1 cellular context compared by ENCODE assay signal in the genomic region with DNA sequence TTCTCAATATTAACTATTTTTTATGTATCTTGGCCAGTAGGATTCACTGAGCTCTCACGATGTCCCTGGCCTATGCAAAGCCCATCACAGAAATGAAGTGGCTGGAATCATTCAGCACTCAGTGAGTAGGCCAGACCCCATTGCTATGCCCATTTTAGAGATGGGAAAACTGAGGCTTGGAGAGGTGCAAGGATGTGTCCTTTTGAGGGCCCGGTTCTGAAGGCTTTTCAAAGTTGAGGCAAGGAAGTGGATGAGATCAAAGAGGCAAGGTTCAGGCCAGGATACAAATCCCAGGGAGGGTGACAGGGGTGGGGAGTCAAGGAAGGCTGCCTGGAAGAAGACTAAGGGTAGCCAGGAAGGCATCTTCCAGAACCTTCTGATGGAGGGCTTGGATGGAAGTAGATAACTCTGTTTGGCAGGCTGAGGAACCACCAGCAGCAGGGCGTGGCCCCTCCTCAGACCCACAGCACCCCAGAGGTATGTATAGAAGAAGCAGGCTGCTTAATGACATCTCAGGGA.
TF ChIP-seq lines count a peak whose summit lies in the region.

No MANE protein-coding gene starts in this region.

TF ChIP-seq in K562, 482 proteins besides CTCF, POLR2A, EP300 and RAD21 (continued from another document and continues in another):
- TF ChIP-seq, protein P1, sequence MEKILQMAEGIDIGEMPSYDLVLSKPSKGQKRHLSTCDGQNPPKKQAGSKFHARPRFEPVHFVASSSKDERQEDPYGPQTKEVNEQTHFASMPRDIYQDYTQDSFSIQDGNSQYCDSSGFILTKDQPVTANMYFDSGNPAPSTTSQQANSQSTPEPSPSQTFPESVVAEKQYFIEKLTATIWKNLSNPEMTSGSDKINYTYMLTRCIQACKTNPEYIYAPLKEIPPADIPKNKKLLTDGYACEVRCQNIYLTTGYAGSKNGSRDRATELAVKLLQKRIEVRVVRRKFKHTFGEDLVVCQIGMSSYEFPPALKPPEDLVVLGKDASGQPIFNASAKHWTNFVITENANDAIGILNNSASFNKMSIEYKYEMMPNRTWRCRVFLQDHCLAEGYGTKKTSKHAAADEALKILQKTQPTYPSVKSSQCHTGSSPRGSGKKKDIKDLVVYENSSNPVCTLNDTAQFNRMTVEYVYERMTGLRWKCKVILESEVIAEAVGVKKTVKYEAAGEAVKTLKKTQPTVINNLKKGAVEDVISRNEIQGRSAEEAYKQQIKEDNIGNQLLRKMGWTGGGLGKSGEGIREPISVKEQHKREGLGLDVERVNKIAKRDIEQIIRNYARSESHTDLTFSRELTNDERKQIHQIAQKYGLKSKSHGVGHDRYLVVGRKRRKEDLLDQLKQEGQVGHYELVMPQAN (IDR thresholded peaks at IDR 0.05; ENCODE audit: borderline replicate concordance), result peak; percentile 49; the same call in 1 of the 2 replicates
- TF ChIP-seq, protein P2, sequence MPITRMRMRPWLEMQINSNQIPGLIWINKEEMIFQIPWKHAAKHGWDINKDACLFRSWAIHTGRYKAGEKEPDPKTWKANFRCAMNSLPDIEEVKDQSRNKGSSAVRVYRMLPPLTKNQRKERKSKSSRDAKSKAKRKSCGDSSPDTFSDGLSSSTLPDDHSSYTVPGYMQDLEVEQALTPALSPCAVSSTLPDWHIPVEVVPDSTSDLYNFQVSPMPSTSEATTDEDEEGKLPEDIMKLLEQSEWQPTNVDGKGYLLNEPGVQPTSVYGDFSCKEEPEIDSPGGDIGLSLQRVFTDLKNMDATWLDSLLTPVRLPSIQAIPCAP (CRISPR knock-in tag; IDR thresholded peaks at IDR 0.05; ENCODE audit: borderline replicate concordance), result no peak
- TF ChIP-seq SMARCE1 (IDR thresholded peaks at IDR 0.05) (no peak), TRIM24 (IDR thresholded peaks at IDR 0.05) (no peak), ZFPM2 (CRISPR knock-in tag; IDR thresholded peaks at IDR 0.05) (no peak), TSC22D4 (tag; IDR thresholded peaks at IDR 0.05) (no peak), GABPA (tag; conservative IDR thresholded peaks at IDR 0.05; ENCODE audit: low read depth) (no peak), DIDO1 (tag; IDR thresholded peaks at IDR 0.05; ENCODE audit: low read depth) (no peak), NFIX (CRISPR knock-in tag; IDR thresholded peaks at IDR 0.05; ENCODE audit: low read depth) (no peak), LCOR (CRISPR knock-in tag; IDR thresholded peaks at IDR 0.05) (no peak), ZFP30 (CRISPR knock-in tag; IDR thresholded peaks at IDR 0.05; ENCODE audit: borderline replicate concordance) (no peak), TRIM28 (IDR thresholded peaks at IDR 0.05) (peak; percentile 25; the same call in 1 of the 2 replicates), NCOA6 (IDR thresholded peaks at IDR 0.05) (no peak), ZBED1 (IDR thresholded peaks at IDR 0.05) (no peak), GABPB2 (CRISPR knock-in tag; conservative IDR thresholded peaks at IDR 0.05) (no peak), PHF20 (IDR thresholded peaks at IDR 0.05; ENCODE audit: partially characterized antibody) (peak; percentile 92), ZNF561 (CRISPR knock-in tag; conservative IDR thresholded peaks at IDR 0.05) (no peak), MIER1 (IDR thresholded peaks at IDR 0.05; ENCODE audit: low read depth) (peak; percentile 28; the same call in 1 of the 2 replicates), SETDB1 (IDR thresholded peaks at IDR 0.05; ENCODE audit: low read length) (no peak), ELF4 (CRISPR knock-in tag; IDR thresholded peaks at IDR 0.05) (no peak), ZNF830 (CRISPR knock-in tag; IDR thresholded peaks at IDR 0.05) (no peak), HDGF (IDR thresholded peaks at IDR 0.05) (peak; percentile 97), CHD4 (IDR thresholded peaks at IDR 0.05; ENCODE audit: insufficient read depth, insufficient replicate concordance, low read depth, low read length, poor library complexity, severe bottlenecking) (peak; percentile 99), ZNF717 (CRISPR knock-in tag; IDR thresholded peaks at IDR 0.05) (no peak), SRSF1 (IDR thresholded peaks at IDR 0.05; ENCODE audit: low read depth, low read length) (no peak), ATF1 (CRISPR knock-in tag; IDR thresholded peaks at IDR 0.05) (no peak), ATF1 (tag; IDR thresholded peaks at IDR 0.05) (no peak), JUNB (CRISPR knock-in tag; conservative IDR thresholded peaks at IDR 0.05) (no peak)
- TF ChIP-seq, protein P3, sequence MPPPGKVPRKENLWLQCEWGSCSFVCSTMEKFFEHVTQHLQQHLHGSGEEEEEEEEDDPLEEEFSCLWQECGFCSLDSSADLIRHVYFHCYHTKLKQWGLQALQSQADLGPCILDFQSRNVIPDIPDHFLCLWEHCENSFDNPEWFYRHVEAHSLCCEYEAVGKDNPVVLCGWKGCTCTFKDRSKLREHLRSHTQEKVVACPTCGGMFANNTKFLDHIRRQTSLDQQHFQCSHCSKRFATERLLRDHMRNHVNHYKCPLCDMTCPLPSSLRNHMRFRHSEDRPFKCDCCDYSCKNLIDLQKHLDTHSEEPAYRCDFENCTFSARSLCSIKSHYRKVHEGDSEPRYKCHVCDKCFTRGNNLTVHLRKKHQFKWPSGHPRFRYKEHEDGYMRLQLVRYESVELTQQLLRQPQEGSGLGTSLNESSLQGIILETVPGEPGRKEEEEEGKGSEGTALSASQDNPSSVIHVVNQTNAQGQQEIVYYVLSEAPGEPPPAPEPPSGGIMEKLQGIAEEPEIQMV (tag; conservative IDR thresholded peaks at IDR 0.05; ENCODE audit: low read depth), result no peak
- TF ChIP-seq, protein P4, sequence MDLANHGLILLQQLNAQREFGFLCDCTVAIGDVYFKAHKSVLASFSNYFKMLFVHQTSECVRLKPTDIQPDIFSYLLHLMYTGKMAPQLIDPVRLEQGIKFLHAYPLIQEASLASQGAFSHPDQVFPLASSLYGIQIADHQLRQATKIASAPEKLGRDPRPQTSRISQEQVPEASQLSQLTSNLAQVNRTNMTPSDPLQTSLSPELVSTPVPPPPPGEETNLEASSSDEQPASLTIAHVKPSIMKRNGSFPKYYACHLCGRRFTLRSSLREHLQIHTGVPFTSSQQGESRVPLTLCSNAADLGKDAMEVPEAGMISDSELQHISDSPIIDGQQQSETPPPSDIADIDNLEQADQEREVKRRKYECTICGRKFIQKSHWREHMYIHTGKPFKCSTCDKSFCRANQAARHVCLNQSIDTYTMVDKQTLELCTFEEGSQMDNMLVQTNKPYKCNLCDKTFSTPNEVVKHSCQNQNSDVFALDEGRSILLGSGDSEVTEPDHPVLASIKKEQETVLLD (IDR thresholded peaks at IDR 0.05), result no peak
- TF ChIP-seq, protein P5, sequence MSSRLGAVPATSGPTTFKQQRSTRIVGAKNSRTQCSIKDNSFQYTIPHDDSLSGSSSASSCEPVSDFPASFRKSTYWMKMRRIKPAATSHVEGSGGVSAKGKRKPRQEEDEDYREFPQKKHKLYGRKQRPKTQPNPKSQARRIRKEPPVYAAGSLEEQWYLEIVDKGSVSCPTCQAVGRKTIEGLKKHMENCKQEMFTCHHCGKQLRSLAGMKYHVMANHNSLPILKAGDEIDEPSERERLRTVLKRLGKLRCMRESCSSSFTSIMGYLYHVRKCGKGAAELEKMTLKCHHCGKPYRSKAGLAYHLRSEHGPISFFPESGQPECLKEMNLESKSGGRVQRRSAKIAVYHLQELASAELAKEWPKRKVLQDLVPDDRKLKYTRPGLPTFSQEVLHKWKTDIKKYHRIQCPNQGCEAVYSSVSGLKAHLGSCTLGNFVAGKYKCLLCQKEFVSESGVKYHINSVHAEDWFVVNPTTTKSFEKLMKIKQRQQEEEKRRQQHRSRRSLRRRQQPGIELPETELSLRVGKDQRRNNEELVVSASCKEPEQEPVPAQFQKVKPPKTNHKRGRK (tag; IDR thresholded peaks at IDR 0.05), result no peak
- TF ChIP-seq, protein P6, sequence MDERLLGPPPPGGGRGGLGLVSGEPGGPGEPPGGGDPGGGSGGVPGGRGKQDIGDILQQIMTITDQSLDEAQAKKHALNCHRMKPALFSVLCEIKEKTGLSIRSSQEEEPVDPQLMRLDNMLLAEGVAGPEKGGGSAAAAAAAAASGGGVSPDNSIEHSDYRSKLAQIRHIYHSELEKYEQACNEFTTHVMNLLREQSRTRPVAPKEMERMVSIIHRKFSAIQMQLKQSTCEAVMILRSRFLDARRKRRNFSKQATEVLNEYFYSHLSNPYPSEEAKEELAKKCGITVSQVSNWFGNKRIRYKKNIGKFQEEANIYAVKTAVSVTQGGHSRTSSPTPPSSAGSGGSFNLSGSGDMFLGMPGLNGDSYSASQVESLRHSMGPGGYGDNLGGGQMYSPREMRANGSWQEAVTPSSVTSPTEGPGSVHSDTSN (CRISPR knock-in tag; IDR thresholded peaks at IDR 0.05; ENCODE audit: low read depth), result no peak
- TF ChIP-seq, protein P6 (tag; conservative IDR thresholded peaks at IDR 0.05; ENCODE audit: low read depth), result no peak
- TF ChIP-seq, protein P7, sequence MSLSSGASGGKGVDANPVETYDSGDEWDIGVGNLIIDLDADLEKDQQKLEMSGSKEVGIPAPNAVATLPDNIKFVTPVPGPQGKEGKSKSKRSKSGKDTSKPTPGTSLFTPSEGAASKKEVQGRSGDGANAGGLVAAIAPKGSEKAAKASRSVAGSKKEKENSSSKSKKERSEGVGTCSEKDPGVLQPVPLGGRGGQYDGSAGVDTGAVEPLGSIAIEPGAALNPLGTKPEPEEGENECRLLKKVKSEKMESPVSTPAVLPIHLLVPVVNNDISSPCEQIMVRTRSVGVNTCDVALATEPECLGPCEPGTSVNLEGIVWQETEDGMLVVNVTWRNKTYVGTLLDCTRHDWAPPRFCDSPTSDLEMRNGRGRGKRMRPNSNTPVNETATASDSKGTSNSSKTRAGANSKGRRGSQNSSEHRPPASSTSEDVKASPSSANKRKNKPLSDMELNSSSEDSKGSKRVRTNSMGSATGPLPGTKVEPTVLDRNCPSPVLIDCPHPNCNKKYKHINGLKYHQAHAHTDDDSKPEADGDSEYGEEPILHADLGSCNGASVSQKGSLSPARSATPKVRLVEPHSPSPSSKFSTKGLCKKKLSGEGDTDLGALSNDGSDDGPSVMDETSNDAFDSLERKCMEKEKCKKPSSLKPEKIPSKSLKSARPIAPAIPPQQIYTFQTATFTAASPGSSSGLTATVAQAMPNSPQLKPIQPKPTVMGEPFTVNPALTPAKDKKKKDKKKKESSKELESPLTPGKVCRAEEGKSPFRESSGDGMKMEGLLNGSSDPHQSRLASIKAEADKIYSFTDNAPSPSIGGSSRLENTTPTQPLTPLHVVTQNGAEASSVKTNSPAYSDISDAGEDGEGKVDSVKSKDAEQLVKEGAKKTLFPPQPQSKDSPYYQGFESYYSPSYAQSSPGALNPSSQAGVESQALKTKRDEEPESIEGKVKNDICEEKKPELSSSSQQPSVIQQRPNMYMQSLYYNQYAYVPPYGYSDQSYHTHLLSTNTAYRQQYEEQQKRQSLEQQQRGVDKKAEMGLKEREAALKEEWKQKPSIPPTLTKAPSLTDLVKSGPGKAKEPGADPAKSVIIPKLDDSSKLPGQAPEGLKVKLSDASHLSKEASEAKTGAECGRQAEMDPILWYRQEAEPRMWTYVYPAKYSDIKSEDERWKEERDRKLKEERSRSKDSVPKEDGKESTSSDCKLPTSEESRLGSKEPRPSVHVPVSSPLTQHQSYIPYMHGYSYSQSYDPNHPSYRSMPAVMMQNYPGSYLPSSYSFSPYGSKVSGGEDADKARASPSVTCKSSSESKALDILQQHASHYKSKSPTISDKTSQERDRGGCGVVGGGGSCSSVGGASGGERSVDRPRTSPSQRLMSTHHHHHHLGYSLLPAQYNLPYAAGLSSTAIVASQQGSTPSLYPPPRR (CRISPR knock-in tag; IDR thresholded peaks at IDR 0.05; ENCODE audit: borderline replicate concordance), result no peak
- TF ChIP-seq, protein P8, sequence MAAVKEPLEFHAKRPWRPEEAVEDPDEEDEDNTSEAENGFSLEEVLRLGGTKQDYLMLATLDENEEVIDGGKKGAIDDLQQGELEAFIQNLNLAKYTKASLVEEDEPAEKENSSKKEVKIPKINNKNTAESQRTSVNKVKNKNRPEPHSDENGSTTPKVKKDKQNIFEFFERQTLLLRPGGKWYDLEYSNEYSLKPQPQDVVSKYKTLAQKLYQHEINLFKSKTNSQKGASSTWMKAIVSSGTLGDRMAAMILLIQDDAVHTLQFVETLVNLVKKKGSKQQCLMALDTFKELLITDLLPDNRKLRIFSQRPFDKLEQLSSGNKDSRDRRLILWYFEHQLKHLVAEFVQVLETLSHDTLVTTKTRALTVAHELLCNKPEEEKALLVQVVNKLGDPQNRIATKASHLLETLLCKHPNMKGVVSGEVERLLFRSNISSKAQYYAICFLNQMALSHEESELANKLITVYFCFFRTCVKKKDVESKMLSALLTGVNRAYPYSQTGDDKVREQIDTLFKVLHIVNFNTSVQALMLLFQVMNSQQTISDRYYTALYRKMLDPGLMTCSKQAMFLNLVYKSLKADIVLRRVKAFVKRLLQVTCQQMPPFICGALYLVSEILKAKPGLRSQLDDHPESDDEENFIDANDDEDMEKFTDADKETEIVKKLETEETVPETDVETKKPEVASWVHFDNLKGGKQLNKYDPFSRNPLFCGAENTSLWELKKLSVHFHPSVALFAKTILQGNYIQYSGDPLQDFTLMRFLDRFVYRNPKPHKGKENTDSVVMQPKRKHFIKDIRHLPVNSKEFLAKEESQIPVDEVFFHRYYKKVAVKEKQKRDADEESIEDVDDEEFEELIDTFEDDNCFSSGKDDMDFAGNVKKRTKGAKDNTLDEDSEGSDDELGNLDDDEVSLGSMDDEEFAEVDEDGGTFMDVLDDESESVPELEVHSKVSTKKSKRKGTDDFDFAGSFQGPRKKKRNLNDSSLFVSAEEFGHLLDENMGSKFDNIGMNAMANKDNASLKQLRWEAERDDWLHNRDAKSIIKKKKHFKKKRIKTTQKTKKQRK (IDR thresholded peaks at IDR 0.05; ENCODE audit: borderline replicate concordance, low read depth, low read length), result no peak
- TF ChIP-seq, protein P9, sequence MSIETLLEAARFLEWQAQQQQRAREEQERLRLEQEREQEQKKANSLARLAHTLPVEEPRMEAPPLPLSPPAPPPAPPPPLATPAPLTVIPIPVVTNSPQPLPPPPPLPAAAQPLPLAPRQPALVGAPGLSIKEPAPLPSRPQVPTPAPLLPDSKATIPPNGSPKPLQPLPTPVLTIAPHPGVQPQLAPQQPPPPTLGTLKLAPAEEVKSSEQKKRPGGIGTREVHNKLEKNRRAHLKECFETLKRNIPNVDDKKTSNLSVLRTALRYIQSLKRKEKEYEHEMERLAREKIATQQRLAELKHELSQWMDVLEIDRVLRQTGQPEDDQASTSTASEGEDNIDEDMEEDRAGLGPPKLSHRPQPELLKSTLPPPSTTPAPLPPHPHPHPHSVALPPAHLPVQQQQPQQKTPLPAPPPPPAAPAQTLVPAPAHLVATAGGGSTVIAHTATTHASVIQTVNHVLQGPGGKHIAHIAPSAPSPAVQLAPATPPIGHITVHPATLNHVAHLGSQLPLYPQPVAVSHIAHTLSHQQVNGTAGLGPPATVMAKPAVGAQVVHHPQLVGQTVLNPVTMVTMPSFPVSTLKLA (conservative IDR thresholded peaks at IDR 0.05), result no peak; a peak in 1 of 4 replicates
